8 cellular contexts compared by ENCODE assay signal in genomic region chr5:172188033-172188892, GRCh38. TPM values are rescaled to one million over a fixed set of nuclear protein-coding genes. Genes with fewer than 3 reads are reported as not detected.
DNase-seq lines count a peak whose midpoint lies in the region; ATAC-seq and TF ChIP-seq lines count a peak whose summit lies in the region.

TSS of gene STK10 (minus strand) at chr5:172188224. CDS start at chr5:172188042, 182 bp downstream.

- peak within 1 kb of the TSS; percentile 42 for H3K27ac ChIP-seq in SJCRH30
- H3K27ac ChIP-seq in foreskin keratinocyte, result peak within 1 kb of the TSS; percentile 43

- DNase-seq in GM04503 (ENCODE audit: low read depth) (peak; percentile 54), HCEC 1CT (peak; percentile 94), MG63 (peak; percentile 96), SJCRH30 (peak; percentile 95), foreskin keratinocyte (peak; percentile 79 to 89), stromal cell of bone marrow (ENCODE audit: low read depth) (peak; percentile 82)
- DNase-seq in activated gamma-delta T cell treated with anti-CD3 and anti-CD28 coated beads, Interleukin-2, amount 50 U/mL, for 16 hours (ENCODE audit: low read depth), result peak; percentile 85

- H3K9me3 ChIP-seq in MG63 (no peaks in the 10 kb centered on the region), SJCRH30 (replicated peaks) (no peaks in the 10 kb centered on the region), neuron (ENCODE audit: low read length) (no peaks in the 10 kb centered on the region)

- H3K36me3 ChIP-seq in MG63, result no peaks in the 10 kb centered on the region
- H3K36me3 ChIP-seq in SJCRH30, result no peaks in the 10 kb centered on the region
- no peaks in the 10 kb centered on the region for H3K36me3 ChIP-seq in neuron (ENCODE audit: insufficient read depth, low read length)

- H3K4me3 ChIP-seq in MG63 (peak within 1 kb of the TSS; percentile 91), SJCRH30 (peak within 1 kb of the TSS; percentile 80), neuron (ENCODE audit: low read length) (peak within 1 kb of the TSS; percentile 95)

- peak within 1 kb of the TSS; percentile 99 for H2AFZ ChIP-seq in neuron (ENCODE audit: low read depth, low read length)

- peak; percentile 99 for TF ChIP-seq CTCF in foreskin keratinocyte (conservative IDR thresholded peaks at IDR 0.05)

- H3K4me1 ChIP-seq in SJCRH30 (peaks cover 3% of the 10 kb centered on the region), foreskin keratinocyte (no peaks in the 10 kb centered on the region), neuron (ENCODE audit: insufficient read depth, low read length) (peaks cover 10% of the 10 kb centered on the region)

- H3K27me3 ChIP-seq in MG63, result no peaks in the 10 kb centered on the region
- no peaks in the 10 kb centered on the region for H3K27me3 ChIP-seq in SJCRH30
- H3K27me3 ChIP-seq in foreskin keratinocyte, result no peaks in the 10 kb centered on the region
- H3K27me3 ChIP-seq in neuron (ENCODE audit: insufficient read depth, low read length), result no peaks in the 10 kb centered on the region

- ATAC-seq in foreskin keratinocyte, result peak; percentile 69

RNA-seq across cellular contexts. Expression of gene STK10, which starts in this region (rescaled TPM):
- 8.0 and 8.4 TPM in 2 replicates for total RNA-seq in MG63 (2014; rRNA removed; shearing (Covaris generic); ENCODE audit: low replicate concordance)
- total RNA-seq in SJCRH30 (2014; rRNA removed; shearing (Covaris generic)), result 14.5 and 15.7 TPM in 2 replicates
- total RNA-seq in foreskin keratinocyte, result 28.2 and 31.2 TPM in 2 replicates
- polyA plus RNA-seq in foreskin keratinocyte, result 19.4 and 25.6 TPM in 2 replicates

Comparison
In these comparisons a context has a peak if more than half of its experiments do, and no peak if none do; other contexts are left out.
1. Peak in every context shown above with its lines: DNase-seq, ATAC-seq, H3K4me3 ChIP-seq and H3K27ac ChIP-seq.